11 cellular contexts compared by ENCODE assay signal in genomic region chr17:40901981-40902862, GRCh38. TPM values are rescaled to one million over a fixed set of nuclear protein-coding genes. Genes with fewer than 3 reads are reported as not detected.
DNase-seq lines count a peak whose midpoint lies in the region; ATAC-seq lines count a peak whose summit lies in the region.
"Had no signal": no experiment of that assay in that cellular context is flagged by ENCODE, and none has a peak within 500 bp of the region (broad histone marks: within the 10 kb centered on the region; RNA-seq: fewer than 3 reads in every experiment).

No MANE protein-coding gene starts in this region.

- ATAC-seq in left colon = peak; percentile 70
- ATAC-seq in GM21526 (IDR thresholded peaks at IDR 0.05; ENCODE audit: low FRiP score, unreplicated experiment) = no peak

- peak; percentile 58 for DNase-seq in COLO668 (lab: John Stamatoyannopoulos, UW; ENCODE audit: unreplicated experiment)
- DNase-seq in HuH-7.5 (ENCODE audit: low spot score) = peak; percentile 37
- peak; percentile 39 for DNase-seq in T1000 (lab: John Stamatoyannopoulos, UW)
- DNase-seq in left colon = peak; percentile 50 to 78
- no peak for DNase-seq in NK-92 treated with Interleukin-12 subunit alpha and Interleukin-12 subunit beta, amount 100 ng/mL, for 24 hours (lab: John Stamatoyannopoulos, UW)
- no peak for DNase-seq in MV-4-11 (lab: John Stamatoyannopoulos, UW)
- DNase-seq in stimulated activated CD4-positive, alpha-beta T cell treated with anti-CD3 and anti-CD28 coated beads, Interleukin-1b, Interleukin-23, amount 100 ng/mL, for 48 hours = no peak
- DNase-seq: cerebellar nuclear complex, NCI-H82, spleen had no signal

- intact Hi-C loops in left colon (cut with DNase I, micrococcal nuclease) = loop anchor here in 1 of 2 donors (10.0 kb wide), 2 partner anchors 643 to 763 kb away; no protein-coding TSS in a partner anchor

RNA-seq across cellular contexts. Expression of gene KRT20, which starts 17.2 kb away (rescaled TPM):
- total RNA-seq in left colon = 1,000 to 10,000 TPM; 1,413 to 1,967 TPM
- total RNA-seq: spleen had no signal

RNA-seq across cellular contexts. Expression of gene KRT12, which starts 35.2 kb away (rescaled TPM):
- 1 to 10 TPM; 1.2 to 3.9 TPM for total RNA-seq in left colon
- total RNA-seq: spleen had no signal

RNA-seq across cellular contexts. Expression of gene KRT23, which starts 35.2 kb away (rescaled TPM):
- total RNA-seq in left colon = under 1 TPM in 1 of 2 donors, not detected in 1; 0.28 TPM

Comparison
In these comparisons a context has a peak if more than half of its experiments do, and no peak if none do; other contexts are left out.
1. DNase-seq: peak in COLO668 (single experiment), HuH-7.5 (single experiment), T1000 (single experiment) and left colon (2 of 2); none in NK-92 treated with Interleukin-12 subunit alpha and Interleukin-12 subunit beta, amount 100 ng/mL, for 24 hours (single experiment), MV-4-11 (single experiment) and stimulated activated CD4-positive, alpha-beta T cell treated with anti-CD3 and anti-CD28 coated beads, Interleukin-1b, Interleukin-23, amount 100 ng/mL, for 48 hours (single experiment).